In the genomic region with DNA sequence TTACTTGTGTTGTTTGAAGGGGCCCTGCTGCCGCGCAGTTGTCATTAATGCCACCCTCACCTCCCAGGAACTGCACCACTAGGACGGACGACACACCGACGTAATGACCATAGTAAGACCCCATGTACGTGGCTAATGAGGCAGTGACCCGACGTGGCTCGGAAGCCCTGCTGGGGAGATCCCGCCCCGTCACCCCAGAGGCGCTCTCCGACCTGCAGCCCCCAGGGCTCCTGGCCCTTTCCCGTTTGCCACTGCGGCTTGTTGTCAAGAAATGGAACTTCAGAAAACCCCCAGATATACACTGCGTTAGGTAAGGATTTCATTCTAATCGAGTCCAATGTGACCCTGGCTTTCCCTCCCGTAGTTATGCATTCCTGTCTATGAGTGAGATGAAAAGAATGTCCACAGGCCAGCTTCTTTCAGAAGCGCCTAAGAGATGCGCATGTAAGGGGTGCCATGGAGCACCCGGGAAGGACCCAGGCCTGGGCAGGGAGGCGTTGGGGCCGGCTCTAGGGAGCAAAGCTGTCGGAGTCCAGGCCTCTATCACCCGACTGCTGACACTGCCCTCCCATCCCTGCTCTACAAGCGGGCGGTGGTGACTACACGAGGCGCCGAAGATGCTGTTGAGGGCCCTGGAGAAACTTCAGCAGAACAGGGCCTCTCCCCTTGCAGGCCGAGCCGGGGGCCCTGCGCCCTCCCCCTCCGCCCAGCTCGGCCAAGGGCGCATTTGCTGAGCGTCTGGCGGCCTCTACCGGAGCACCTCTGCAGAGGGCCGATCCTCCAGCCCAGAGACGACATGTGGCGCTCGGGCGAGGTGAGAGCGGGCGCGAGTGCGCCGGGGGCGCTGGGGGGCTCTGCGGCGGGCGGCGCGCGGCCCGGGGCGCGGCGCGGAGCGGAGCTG, we compare ENCODE assay signal across 9 cellular contexts. TPM values are rescaled to one million over a fixed set of nuclear protein-coding genes. Genes with fewer than 3 reads are reported as not detected.
DNase-seq lines count a peak whose midpoint lies in the region; ATAC-seq, FAIRE-seq and TF ChIP-seq lines count a peak whose summit lies in the region.
"Had no signal": no experiment of that assay in that cellular context is flagged by ENCODE, and none has a peak within 500 bp of the region (broad histone marks: within the 10 kb centered on the region; RNA-seq: fewer than 3 reads in every experiment).

A gene (plus strand): TSS at position 765 of the 901 bp plus-strand sequence. CDS start 2,187 bp downstream, outside the sequence.

- no peak for TF ChIP-seq POLR2A in gastroesophageal sphincter (IDR thresholded peaks at IDR 0.05)

- TF ChIP-seq EP300 in gastroesophageal sphincter (IDR thresholded peaks at IDR 0.05), result no peak

- H3K4me1 Mint-ChIP-seq in osteocyte (ENCODE audit: unreplicated experiment), result peaks cover 8% of the 10 kb centered on the region
- H3K4me1 Mint-ChIP-seq in activated CD4-positive, alpha-beta memory T cell treated with anti-CD3 and anti-CD28 coated beads for 36 hours (ENCODE audit: low read depth), result no peaks in the 10 kb centered on the region
- no peaks in the 10 kb centered on the region for H3K4me1 Mint-ChIP-seq in activated naive CD8-positive, alpha-beta T cell treated with anti-CD3 and anti-CD28 coated beads, Interleukin-2, amount 50 U/mL, for 24 hours

- peak; percentile 79 for FAIRE-seq in G401.6 (lab: Jason Lieb, UNC)

- peak within 1 kb of the TSS; percentile 27 to 58 for H3K4me3 ChIP-seq in gastroesophageal sphincter

- 20 to 38% methylated on average over 2 to 6 of the region's 63 CpGs for WGBS in gastroesophageal sphincter (ENCODE audit: low coverage in 1 of 2), 2 donors

- CTCF ChIA-PET in activated CD4-positive, alpha-beta memory T cell treated with anti-CD3 and anti-CD28 coated beads for 36 hours (lab: Charles Lee), result no interaction called here

- no peaks in the 10 kb centered on the region for H3K36me3 Mint-ChIP-seq in osteocyte (ENCODE audit: unreplicated experiment)
- H3K36me3 Mint-ChIP-seq in activated CD4-positive, alpha-beta memory T cell treated with anti-CD3 and anti-CD28 coated beads for 36 hours, result no peaks in the 10 kb centered on the region
- H3K36me3 Mint-ChIP-seq in activated naive CD8-positive, alpha-beta T cell treated with anti-CD3 and anti-CD28 coated beads, Interleukin-2, amount 50 U/mL, for 24 hours (ENCODE audit: low read depth), result no peaks in the 10 kb centered on the region

- H3K27me3 Mint-ChIP-seq in osteocyte (ENCODE audit: unreplicated experiment), result peaks cover 59% of the 10 kb centered on the region
- peaks cover 20% of the 10 kb centered on the region for H3K27me3 Mint-ChIP-seq in activated CD4-positive, alpha-beta memory T cell treated with anti-CD3 and anti-CD28 coated beads for 36 hours
- H3K27me3 Mint-ChIP-seq in activated naive CD8-positive, alpha-beta T cell treated with anti-CD3 and anti-CD28 coated beads, Interleukin-2, amount 50 U/mL, for 24 hours, result peaks cover 31% of the 10 kb centered on the region

- H3K27ac ChIP-seq in gastroesophageal sphincter, result peak within 1 kb of the TSS in 3 of 4 donors; percentile 41 to 91 (median 81)

- peak; percentile 86 for ATAC-seq in gastroesophageal sphincter
- ATAC-seq in activated naive CD8-positive, alpha-beta T cell treated with anti-CD3 and anti-CD28 coated beads, Interleukin-2, amount 50 U/mL, for 24 hours, result no peak

- H3K27ac Mint-ChIP-seq in osteocyte (ENCODE audit: unreplicated experiment), result no peak within 1 kb of the TSS
- H3K27ac Mint-ChIP-seq in activated CD4-positive, alpha-beta memory T cell treated with anti-CD3 and anti-CD28 coated beads for 36 hours, result no peak within 1 kb of the TSS
- no peak within 1 kb of the TSS for H3K27ac Mint-ChIP-seq in activated naive CD8-positive, alpha-beta T cell treated with anti-CD3 and anti-CD28 coated beads, Interleukin-2, amount 50 U/mL, for 24 hours

- peak; percentile 26 for DNase-seq in NCI-H345 (lab: John Stamatoyannopoulos, UW)
- DNase-seq in osteocyte (ENCODE audit: extremely low spot score, unreplicated experiment), result no peak
- no peak for DNase-seq in OCI-M1 (lab: John Stamatoyannopoulos, UW)
- DNase-seq in activated CD4-positive, alpha-beta memory T cell treated with anti-CD3 and anti-CD28 coated beads for 36 hours, result no peak
- DNase-seq in NCI-H774 (lab: John Stamatoyannopoulos, UW), result no peak
- DNase-seq in activated naive CD8-positive, alpha-beta T cell treated with anti-CD3 and anti-CD28 coated beads, Interleukin-2, amount 50 U/mL, for 24 hours, result no peak
- DNase-seq: NCI-H1436 treated with DMSO at 0.1 percent for 48 hours had no signal

- H3K27me3 ChIP-seq in gastroesophageal sphincter, result peaks cover 36% of the 10 kb centered on the region

- no peaks in the 10 kb centered on the region for H3K9me3 ChIP-seq in gastroesophageal sphincter

- H3K4me3 Mint-ChIP-seq in osteocyte (ENCODE audit: unreplicated experiment), result peak within 1 kb of the TSS; percentile 32
- H3K4me3 Mint-ChIP-seq in activated CD4-positive, alpha-beta memory T cell treated with anti-CD3 and anti-CD28 coated beads for 36 hours, result no peak within 1 kb of the TSS
- H3K4me3 Mint-ChIP-seq in activated naive CD8-positive, alpha-beta T cell treated with anti-CD3 and anti-CD28 coated beads, Interleukin-2, amount 50 U/mL, for 24 hours, result no peak within 1 kb of the TSS

- intact Hi-C loops in activated CD4-positive, alpha-beta memory T cell treated with anti-CD3 and anti-CD28 coated beads for 36 hours (cut with micrococcal nuclease), result loop anchor here (10.0 kb wide), 1 partner anchor 1362 kb away; no protein-coding TSS in a partner anchor

- POLR2A ChIA-PET in activated CD4-positive, alpha-beta memory T cell treated with anti-CD3 and anti-CD28 coated beads for 36 hours (lab: Charles Lee), result no interaction called here

- TF ChIP-seq CTCF in gastroesophageal sphincter (IDR thresholded peaks at IDR 0.05) (peak in 3 of 4 experiments; percentile 19 to 60 (median 47)), osteocyte (IDR thresholded peaks at IDR 0.05) (peak; percentile 44)

- peaks cover 0 to 37% (median 3%) of the 10 kb centered on the region in 3 donors for H3K4me1 ChIP-seq in gastroesophageal sphincter

- H3K9me3 Mint-ChIP-seq in osteocyte (ENCODE audit: unreplicated experiment), result no peaks in the 10 kb centered on the region
- no peaks in the 10 kb centered on the region for H3K9me3 Mint-ChIP-seq in activated CD4-positive, alpha-beta memory T cell treated with anti-CD3 and anti-CD28 coated beads for 36 hours
- H3K9me3 Mint-ChIP-seq in activated naive CD8-positive, alpha-beta T cell treated with anti-CD3 and anti-CD28 coated beads, Interleukin-2, amount 50 U/mL, for 24 hours, result no peaks in the 10 kb centered on the region

- H3K36me3 ChIP-seq in gastroesophageal sphincter, result no peaks in the 10 kb centered on the region

RNA-seq across cellular contexts. Expression of the gene that starts here (rescaled TPM):
- 100 to 1,000 TPM in 1 of 4 donors, 10 to 100 TPM in 1, 1 to 10 TPM in 2; 2.4 to 151 (median 33.7) TPM for total RNA-seq in gastroesophageal sphincter
- not detected in 2 replicates for total RNA-seq in osteocyte
- total RNA-seq in activated CD4-positive, alpha-beta memory T cell treated with anti-CD3 and anti-CD28 coated beads for 36 hours, result not detected
